1 cellular context compared by ENCODE assay signal in the genomic region with DNA sequence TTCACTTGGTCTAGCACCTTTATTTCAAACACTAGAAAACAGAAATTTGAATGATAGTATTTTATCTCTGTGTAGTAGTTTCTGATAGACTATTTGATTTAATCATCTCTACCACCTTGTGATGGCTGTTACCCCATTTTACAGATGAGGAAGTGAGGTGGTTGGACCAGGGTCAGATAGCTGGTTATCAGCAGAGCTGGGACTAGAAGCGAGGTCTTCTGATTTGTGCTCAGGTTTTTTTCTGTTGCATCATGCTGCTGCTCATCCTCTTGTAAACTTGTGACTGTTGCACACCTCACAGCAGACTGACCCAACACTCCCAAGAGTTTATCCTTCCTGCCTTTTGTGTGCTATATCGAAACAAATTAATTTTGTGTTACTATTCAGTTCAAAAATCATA.
TF ChIP-seq lines count a peak whose summit lies in the region.

No MANE protein-coding gene starts in this region.

TF ChIP-seq in K562, 482 proteins besides CTCF, POLR2A, EP300 and RAD21 (continued from another document and continues in another):
- TF ChIP-seq, protein P1, sequence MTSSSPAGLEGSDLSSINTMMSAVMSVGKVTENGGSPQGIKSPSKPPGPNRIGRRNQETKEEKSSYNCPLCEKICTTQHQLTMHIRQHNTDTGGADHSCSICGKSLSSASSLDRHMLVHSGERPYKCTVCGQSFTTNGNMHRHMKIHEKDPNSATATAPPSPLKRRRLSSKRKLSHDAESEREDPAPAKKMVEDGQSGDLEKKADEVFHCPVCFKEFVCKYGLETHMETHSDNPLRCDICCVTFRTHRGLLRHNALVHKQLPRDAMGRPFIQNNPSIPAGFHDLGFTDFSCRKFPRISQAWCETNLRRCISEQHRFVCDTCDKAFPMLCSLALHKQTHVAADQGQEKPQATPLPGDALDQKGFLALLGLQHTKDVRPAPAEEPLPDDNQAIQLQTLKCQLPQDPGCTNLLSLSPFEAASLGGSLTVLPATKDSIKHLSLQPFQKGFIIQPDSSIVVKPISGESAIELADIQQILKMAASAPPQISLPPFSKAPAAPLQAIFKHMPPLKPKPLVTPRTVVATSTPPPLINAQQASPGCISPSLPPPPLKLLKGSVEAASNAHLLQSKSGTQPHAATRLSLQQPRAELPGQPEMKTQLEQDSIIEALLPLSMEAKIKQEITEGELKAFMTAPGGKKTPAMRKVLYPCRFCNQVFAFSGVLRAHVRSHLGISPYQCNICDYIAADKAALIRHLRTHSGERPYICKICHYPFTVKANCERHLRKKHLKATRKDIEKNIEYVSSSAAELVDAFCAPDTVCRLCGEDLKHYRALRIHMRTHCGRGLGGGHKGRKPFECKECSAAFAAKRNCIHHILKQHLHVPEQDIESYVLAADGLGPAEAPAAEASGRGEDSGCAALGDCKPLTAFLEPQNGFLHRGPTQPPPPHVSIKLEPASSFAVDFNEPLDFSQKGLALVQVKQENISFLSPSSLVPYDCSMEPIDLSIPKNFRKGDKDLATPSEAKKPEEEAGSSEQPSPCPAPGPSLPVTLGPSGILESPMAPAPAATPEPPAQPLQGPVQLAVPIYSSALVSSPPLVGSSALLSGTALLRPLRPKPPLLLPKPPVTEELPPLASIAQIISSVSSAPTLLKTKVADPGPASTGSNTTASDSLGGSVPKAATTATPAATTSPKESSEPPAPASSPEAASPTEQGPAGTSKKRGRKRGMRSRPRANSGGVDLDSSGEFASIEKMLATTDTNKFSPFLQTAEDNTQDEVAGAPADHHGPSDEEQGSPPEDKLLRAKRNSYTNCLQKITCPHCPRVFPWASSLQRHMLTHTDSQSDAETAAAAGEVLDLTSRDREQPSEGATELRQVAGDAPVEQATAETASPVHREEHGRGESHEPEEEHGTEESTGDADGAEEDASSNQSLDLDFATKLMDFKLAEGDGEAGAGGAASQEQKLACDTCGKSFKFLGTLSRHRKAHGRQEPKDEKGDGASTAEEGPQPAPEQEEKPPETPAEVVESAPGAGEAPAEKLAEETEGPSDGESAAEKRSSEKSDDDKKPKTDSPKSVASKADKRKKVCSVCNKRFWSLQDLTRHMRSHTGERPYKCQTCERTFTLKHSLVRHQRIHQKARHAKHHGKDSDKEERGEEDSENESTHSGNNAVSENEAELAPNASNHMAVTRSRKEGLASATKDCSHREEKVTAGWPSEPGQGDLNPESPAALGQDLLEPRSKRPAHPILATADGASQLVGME (CRISPR knock-in tag; IDR thresholded peaks at IDR 0.05): no peak
- TF ChIP-seq, protein P2, sequence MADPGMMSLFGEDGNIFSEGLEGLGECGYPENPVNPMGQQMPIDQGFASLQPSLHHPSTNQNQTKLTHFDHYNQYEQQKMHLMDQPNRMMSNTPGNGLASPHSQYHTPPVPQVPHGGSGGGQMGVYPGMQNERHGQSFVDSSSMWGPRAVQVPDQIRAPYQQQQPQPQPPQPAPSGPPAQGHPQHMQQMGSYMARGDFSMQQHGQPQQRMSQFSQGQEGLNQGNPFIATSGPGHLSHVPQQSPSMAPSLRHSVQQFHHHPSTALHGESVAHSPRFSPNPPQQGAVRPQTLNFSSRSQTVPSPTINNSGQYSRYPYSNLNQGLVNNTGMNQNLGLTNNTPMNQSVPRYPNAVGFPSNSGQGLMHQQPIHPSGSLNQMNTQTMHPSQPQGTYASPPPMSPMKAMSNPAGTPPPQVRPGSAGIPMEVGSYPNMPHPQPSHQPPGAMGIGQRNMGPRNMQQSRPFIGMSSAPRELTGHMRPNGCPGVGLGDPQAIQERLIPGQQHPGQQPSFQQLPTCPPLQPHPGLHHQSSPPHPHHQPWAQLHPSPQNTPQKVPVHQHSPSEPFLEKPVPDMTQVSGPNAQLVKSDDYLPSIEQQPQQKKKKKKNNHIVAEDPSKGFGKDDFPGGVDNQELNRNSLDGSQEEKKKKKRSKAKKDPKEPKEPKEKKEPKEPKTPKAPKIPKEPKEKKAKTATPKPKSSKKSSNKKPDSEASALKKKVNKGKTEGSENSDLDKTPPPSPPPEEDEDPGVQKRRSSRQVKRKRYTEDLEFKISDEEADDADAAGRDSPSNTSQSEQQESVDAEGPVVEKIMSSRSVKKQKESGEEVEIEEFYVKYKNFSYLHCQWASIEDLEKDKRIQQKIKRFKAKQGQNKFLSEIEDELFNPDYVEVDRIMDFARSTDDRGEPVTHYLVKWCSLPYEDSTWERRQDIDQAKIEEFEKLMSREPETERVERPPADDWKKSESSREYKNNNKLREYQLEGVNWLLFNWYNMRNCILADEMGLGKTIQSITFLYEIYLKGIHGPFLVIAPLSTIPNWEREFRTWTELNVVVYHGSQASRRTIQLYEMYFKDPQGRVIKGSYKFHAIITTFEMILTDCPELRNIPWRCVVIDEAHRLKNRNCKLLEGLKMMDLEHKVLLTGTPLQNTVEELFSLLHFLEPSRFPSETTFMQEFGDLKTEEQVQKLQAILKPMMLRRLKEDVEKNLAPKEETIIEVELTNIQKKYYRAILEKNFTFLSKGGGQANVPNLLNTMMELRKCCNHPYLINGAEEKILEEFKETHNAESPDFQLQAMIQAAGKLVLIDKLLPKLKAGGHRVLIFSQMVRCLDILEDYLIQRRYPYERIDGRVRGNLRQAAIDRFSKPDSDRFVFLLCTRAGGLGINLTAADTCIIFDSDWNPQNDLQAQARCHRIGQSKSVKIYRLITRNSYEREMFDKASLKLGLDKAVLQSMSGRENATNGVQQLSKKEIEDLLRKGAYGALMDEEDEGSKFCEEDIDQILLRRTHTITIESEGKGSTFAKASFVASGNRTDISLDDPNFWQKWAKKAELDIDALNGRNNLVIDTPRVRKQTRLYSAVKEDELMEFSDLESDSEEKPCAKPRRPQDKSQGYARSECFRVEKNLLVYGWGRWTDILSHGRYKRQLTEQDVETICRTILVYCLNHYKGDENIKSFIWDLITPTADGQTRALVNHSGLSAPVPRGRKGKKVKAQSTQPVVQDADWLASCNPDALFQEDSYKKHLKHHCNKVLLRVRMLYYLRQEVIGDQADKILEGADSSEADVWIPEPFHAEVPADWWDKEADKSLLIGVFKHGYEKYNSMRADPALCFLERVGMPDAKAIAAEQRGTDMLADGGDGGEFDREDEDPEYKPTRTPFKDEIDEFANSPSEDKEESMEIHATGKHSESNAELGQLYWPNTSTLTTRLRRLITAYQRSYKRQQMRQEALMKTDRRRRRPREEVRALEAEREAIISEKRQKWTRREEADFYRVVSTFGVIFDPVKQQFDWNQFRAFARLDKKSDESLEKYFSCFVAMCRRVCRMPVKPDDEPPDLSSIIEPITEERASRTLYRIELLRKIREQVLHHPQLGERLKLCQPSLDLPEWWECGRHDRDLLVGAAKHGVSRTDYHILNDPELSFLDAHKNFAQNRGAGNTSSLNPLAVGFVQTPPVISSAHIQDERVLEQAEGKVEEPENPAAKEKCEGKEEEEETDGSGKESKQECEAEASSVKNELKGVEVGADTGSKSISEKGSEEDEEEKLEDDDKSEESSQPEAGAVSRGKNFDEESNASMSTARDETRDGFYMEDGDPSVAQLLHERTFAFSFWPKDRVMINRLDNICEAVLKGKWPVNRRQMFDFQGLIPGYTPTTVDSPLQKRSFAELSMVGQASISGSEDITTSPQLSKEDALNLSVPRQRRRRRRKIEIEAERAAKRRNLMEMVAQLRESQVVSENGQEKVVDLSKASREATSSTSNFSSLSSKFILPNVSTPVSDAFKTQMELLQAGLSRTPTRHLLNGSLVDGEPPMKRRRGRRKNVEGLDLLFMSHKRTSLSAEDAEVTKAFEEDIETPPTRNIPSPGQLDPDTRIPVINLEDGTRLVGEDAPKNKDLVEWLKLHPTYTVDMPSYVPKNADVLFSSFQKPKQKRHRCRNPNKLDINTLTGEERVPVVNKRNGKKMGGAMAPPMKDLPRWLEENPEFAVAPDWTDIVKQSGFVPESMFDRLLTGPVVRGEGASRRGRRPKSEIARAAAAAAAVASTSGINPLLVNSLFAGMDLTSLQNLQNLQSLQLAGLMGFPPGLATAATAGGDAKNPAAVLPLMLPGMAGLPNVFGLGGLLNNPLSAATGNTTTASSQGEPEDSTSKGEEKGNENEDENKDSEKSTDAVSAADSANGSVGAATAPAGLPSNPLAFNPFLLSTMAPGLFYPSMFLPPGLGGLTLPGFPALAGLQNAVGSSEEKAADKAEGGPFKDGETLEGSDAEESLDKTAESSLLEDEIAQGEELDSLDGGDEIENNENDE (IDR thresholded peaks at IDR 0.05; ENCODE audit: low read depth, low read length): no peak
- TF ChIP-seq ESRRA (IDR thresholded peaks at IDR 0.05; ENCODE audit: borderline replicate concordance, low read depth) (peak; percentile 91), FOSL1 (tag; conservative IDR thresholded peaks at IDR 0.05) (0 out of 2 replicates have a peak, but pooled peaks have one; percentile 25), CREM (IDR thresholded peaks at IDR 0.05; ENCODE audit: low read depth) (no peak), SMARCE1 (IDR thresholded peaks at IDR 0.05) (no peak), ZNF253 (CRISPR knock-in tag; conservative IDR thresholded peaks at IDR 0.05) (no peak), NFYB (IDR thresholded peaks at IDR 0.05; ENCODE audit: extremely low read depth, insufficient read length) (no peak), JUND (IDR thresholded peaks at IDR 0.05; ENCODE audit: borderline replicate concordance, low read depth, low read length) (peak; percentile 56; the same call in 1 of the 2 replicates), JUND (tag; IDR thresholded peaks at IDR 0.05; ENCODE audit: borderline replicate concordance, low read depth, low read length) (no peak), SOX6 (IDR thresholded peaks at IDR 0.05) (peak; percentile 43; the same call in 1 of the 2 replicates), NEUROD1 (IDR thresholded peaks at IDR 0.05; ENCODE audit: borderline replicate concordance, low read depth, low read length, partially characterized antibody) (no peak), EZH2 (IDR thresholded peaks at IDR 0.05; ENCODE audit: borderline replicate concordance, low read depth, low read length) (no peak), PML (IDR thresholded peaks at IDR 0.05; ENCODE audit: low read length) (no peak), ZNF79 (CRISPR knock-in tag; IDR thresholded peaks at IDR 0.05; ENCODE audit: low read depth) (no peak), ZNF696 (CRISPR knock-in tag; conservative IDR thresholded peaks at IDR 0.05) (no peak), ZNF263 (CRISPR knock-in tag; IDR thresholded peaks at IDR 0.05; ENCODE audit: borderline replicate concordance) (no peak), BDP1 (IDR thresholded peaks at IDR 0.05; ENCODE audit: insufficient read depth, insufficient read length) (no peak), SREBF2 (CRISPR knock-in tag; IDR thresholded peaks at IDR 0.05) (no peak), ZNF551 (CRISPR knock-in tag; IDR thresholded peaks at IDR 0.05) (no peak), FOXM1 (IDR thresholded peaks at IDR 0.05; ENCODE audit: low read depth) (no peak), FOXM1 (CRISPR knock-in tag; IDR thresholded peaks at IDR 0.05; ENCODE audit: low read depth) (no peak), RCOR1 (IDR thresholded peaks at IDR 0.05; ENCODE audit: borderline replicate concordance in 1 of 2, low read depth in 2 of 2, low read length in 2 of 2) (peak in 1 of 2 experiments; percentile 96; a peak in 2 of 4 replicates), ZSCAN32 (CRISPR knock-in tag; IDR thresholded peaks at IDR 0.05) (no peak), ZNF184 (CRISPR knock-in tag; IDR thresholded peaks at IDR 0.05) (no peak), CREBBP (IDR thresholded peaks at IDR 0.05; ENCODE audit: low read depth, low read length) (no peak), CBFA2T3 (IDR thresholded peaks at IDR 0.05) (peak; percentile 59), WHSC1 (IDR thresholded peaks at IDR 0.05; ENCODE audit: low read length) (no peak), TRIM24 (IDR thresholded peaks at IDR 0.05) (peak; percentile 77 to 87; a peak in 3 of 4 replicates), ADNP (tag; IDR thresholded peaks at IDR 0.05) (peak; percentile 39; the same call in 1 of the 2 replicates), ELF4 (CRISPR knock-in tag; IDR thresholded peaks at IDR 0.05) (no peak), ZNF174 (CRISPR knock-in tag; IDR thresholded peaks at IDR 0.05) (no peak), HNRNPK (IDR thresholded peaks at IDR 0.05; ENCODE audit: low read depth, low read length, poor library complexity, severe bottlenecking) (no peak), CHD1 (IDR thresholded peaks at IDR 0.05; ENCODE audit: low read length) (no peak), NFIC (IDR thresholded peaks at IDR 0.05) (no peak), SREBF1 (IDR thresholded peaks at IDR 0.05; ENCODE audit: borderline replicate concordance, low read depth, low read length) (no peak), MYC (IDR thresholded peaks at IDR 0.05; ENCODE audit: low read depth, low read length) (peak; percentile 54; the same call in 1 of the 2 replicates), MYC (CRISPR knock-in tag; IDR thresholded peaks at IDR 0.05; ENCODE audit: borderline replicate concordance, low read depth) (no peak), NFATC3 (IDR thresholded peaks at IDR 0.05) (no peak), ZNF354B (CRISPR knock-in tag; IDR thresholded peaks at IDR 0.05) (no peak), TEAD4 (IDR thresholded peaks at IDR 0.05; ENCODE audit: low read length) (peak; percentile 61), TEAD4 (CRISPR knock-in tag; IDR thresholded peaks at IDR 0.05; ENCODE audit: borderline replicate concordance) (no peak)
- TF ChIP-seq, protein P3, sequence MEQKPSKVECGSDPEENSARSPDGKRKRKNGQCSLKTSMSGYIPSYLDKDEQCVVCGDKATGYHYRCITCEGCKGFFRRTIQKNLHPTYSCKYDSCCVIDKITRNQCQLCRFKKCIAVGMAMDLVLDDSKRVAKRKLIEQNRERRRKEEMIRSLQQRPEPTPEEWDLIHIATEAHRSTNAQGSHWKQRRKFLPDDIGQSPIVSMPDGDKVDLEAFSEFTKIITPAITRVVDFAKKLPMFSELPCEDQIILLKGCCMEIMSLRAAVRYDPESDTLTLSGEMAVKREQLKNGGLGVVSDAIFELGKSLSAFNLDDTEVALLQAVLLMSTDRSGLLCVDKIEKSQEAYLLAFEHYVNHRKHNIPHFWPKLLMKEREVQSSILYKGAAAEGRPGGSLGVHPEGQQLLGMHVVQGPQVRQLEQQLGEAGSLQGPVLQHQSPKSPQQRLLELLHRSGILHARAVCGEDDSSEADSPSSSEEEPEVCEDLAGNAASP (IDR thresholded peaks at IDR 0.05): no peak
- TF ChIP-seq, protein P4, sequence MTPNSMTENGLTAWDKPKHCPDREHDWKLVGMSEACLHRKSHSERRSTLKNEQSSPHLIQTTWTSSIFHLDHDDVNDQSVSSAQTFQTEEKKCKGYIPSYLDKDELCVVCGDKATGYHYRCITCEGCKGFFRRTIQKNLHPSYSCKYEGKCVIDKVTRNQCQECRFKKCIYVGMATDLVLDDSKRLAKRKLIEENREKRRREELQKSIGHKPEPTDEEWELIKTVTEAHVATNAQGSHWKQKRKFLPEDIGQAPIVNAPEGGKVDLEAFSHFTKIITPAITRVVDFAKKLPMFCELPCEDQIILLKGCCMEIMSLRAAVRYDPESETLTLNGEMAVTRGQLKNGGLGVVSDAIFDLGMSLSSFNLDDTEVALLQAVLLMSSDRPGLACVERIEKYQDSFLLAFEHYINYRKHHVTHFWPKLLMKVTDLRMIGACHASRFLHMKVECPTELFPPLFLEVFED (CRISPR knock-in tag; conservative IDR thresholded peaks at IDR 0.05): no peak
- TF ChIP-seq, protein P5, sequence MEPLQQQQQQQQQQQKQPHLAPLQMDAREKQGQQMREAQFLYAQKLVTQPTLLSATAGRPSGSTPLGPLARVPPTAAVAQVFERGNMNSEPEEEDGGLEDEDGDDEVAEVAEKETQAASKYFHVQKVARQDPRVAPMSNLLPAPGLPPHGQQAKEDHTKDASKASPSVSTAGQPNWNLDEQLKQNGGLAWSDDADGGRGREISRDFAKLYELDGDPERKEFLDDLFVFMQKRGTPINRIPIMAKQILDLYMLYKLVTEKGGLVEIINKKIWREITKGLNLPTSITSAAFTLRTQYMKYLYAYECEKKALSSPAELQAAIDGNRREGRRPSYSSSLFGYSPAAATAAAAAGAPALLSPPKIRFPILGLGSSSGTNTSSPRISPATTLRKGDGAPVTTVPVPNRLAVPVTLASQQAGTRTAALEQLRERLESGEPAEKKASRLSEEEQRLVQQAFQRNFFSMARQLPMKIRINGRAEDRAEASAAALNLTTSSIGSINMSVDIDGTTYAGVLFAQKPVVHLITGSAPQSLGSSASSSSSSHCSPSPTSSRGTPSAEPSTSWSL (CRISPR knock-in tag; IDR thresholded peaks at IDR 0.05; ENCODE audit: borderline replicate concordance): no peak
